In the genomic region with DNA sequence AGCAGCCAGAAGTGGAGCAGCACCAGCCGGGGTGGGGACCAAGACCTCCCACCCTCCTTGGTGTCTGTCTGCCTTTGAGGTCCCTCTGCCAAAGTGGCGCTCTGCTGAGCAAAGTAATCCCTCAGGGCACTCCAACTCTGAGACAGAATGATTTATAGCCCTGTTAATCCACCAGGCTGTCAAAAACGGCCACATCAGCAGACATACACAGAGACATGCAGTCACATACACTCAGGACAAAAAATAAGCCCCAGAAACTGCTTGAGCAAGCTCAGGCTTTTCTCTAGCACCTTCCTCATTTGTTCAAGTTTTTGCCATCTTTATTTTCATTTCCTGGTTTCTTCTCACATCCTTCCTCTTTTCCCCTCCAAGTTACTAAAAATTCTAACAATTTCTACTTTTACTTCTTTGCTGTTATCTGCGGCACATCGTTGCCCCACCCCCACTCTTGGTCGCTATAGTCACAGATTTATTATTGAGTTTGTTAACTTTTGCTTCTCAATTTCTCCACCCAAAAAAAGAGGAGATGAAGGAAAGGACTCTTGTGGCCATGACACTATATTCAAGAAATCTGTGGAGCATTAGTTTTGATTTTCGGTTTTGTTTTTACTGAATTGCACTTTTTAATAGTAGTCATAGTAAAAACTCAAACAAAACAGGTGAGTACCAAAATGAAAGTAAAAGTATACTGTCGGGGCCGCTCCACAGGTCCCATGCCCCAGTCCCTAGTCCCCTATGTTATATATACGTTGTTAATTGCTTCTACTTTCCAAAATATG, we compare ENCODE assay signal across 8 cellular contexts. TPM values are rescaled to one million over a fixed set of nuclear protein-coding genes. Genes with fewer than 3 reads are reported as not detected.
DNase-seq lines count a peak whose midpoint lies in the region; ATAC-seq, FAIRE-seq and TF ChIP-seq lines count a peak whose summit lies in the region.

No MANE protein-coding gene starts in this region.

- WGBS in hepatocyte (ENCODE audit: low lambda C conversion rate, missing lambda C conversion rate): 48% methylated on average over 10 of the region's 10 CpGs
- WGBS in upper lobe of left lung, 2 donors: 24 to 28% methylated on average over 10 of the region's 10 CpGs

- no peak for TF ChIP-seq POLR2A in upper lobe of left lung (IDR thresholded peaks at IDR 0.05)

- no peaks in the 10 kb centered on the region for H3K9me3 ChIP-seq in WERI-Rb-1 (ENCODE audit: severe bottlenecking)
- no peaks in the 10 kb centered on the region for H3K9me3 ChIP-seq in hepatocyte (ENCODE audit: low read depth)
- H3K9me3 ChIP-seq in upper lobe of left lung: no peaks in the 10 kb centered on the region

- H3K79me2 ChIP-seq in hepatocyte: no peaks in the 10 kb centered on the region

- H2AFZ ChIP-seq in hepatocyte: no peak overlapping the region

- no peak for DNase-seq in GM18507 (ENCODE audit: extremely low spot score, insufficient read length, low read depth)
- DNase-seq in LNCaP clone FGC (ENCODE audit: low read depth): no peak
- DNase-seq in WERI-Rb-1: peak; percentile 47
- DNase-seq in hepatocyte (ENCODE audit: low spot score): peak; percentile 28
- no peak for DNase-seq in upper lobe of left lung
- no peak for DNase-seq in H7
- no peak for DNase-seq in dedifferentiated amniotic fluid mesenchymal stem cell (ENCODE audit: extremely low spot score)

- no peak for TF ChIP-seq EP300 in upper lobe of left lung (IDR thresholded peaks at IDR 0.05)

- peaks cover 18% of the 10 kb centered on the region for H3K27me3 ChIP-seq in WERI-Rb-1 (ENCODE audit: insufficient read depth, low read depth, severe bottlenecking)
- no peaks in the 10 kb centered on the region for H3K27me3 ChIP-seq in hepatocyte
- no peaks in the 10 kb centered on the region for H3K27me3 ChIP-seq in upper lobe of left lung
- no peaks in the 10 kb centered on the region for H3K27me3 ChIP-seq in H7 (ENCODE audit: control insufficient read depth, insufficient read depth, low read length)

- H3K4me3 ChIP-seq in LNCaP clone FGC (ENCODE audit: low read depth, low read length): peak overlapping the region; percentile 43
- no peak overlapping the region for H3K4me3 ChIP-seq in WERI-Rb-1 (ENCODE audit: low read depth, low read length)
- no peak overlapping the region for H3K4me3 ChIP-seq in hepatocyte
- peak overlapping the region in 3 of 4 donors; percentile 26 to 42 (median 40) for H3K4me3 ChIP-seq in upper lobe of left lung
- H3K4me3 ChIP-seq in H7 (ENCODE audit: insufficient read depth, low read depth, low read length): no peak overlapping the region

- H3K9me2 ChIP-seq in hepatocyte (replicated peaks; ENCODE audit: insufficient read depth): no peaks in the 10 kb centered on the region

- peak; percentile 89 for FAIRE-seq in GM18507 (lab: Jason Lieb, UNC)

- peak; percentile 61 for ATAC-seq in GM21786 (IDR thresholded peaks at IDR 0.05; ENCODE audit: unreplicated experiment)
- peak; percentile 51 to 79 for ATAC-seq in upper lobe of left lung (ENCODE audit: low FRiP score in 2 of 2)

- no peak overlapping the region for H3K27ac ChIP-seq in WERI-Rb-1
- H3K27ac ChIP-seq in hepatocyte: peak overlapping the region; percentile 23
- peak overlapping the region; percentile 74 to 84 (median 80) for H3K27ac ChIP-seq in upper lobe of left lung

- peaks cover 12% of the 10 kb centered on the region for H3K4me1 ChIP-seq in hepatocyte (ENCODE audit: insufficient read depth)
- H3K4me1 ChIP-seq in upper lobe of left lung: peaks cover 46 to 57% (median 49%) of the 10 kb centered on the region in 4 donors

- TF ChIP-seq CTCF in LNCaP clone FGC (IDR thresholded peaks at IDR 0.05; ENCODE audit: control insufficient read depth, extremely low read depth, insufficient read depth) (no peak), WERI-Rb-1 (IDR thresholded peaks at IDR 0.05; ENCODE audit: low read depth, low read length) (no peak), hepatocyte (IDR thresholded peaks at IDR 0.05; ENCODE audit: poor library complexity) (no peak), upper lobe of left lung (IDR thresholded peaks at IDR 0.05) (no peak)

- H3K4me2 ChIP-seq in hepatocyte: peak overlapping the region; percentile 66

- H4K20me1 ChIP-seq in hepatocyte (ENCODE audit: insufficient read depth, poor library complexity, severe bottlenecking): no peaks in the 10 kb centered on the region

- H3K36me3 ChIP-seq in WERI-Rb-1 (no peaks in the 10 kb centered on the region), hepatocyte (replicated peaks; ENCODE audit: insufficient read depth, low read depth) (no peaks in the 10 kb centered on the region), upper lobe of left lung (no peaks in the 10 kb centered on the region), H7 (replicated peaks; ENCODE audit: control insufficient read depth, insufficient read depth, low read length) (no peaks in the 10 kb centered on the region)

RNA-seq across cellular contexts. Expression of gene ADRB2, which starts 17.4 kb away (rescaled TPM):
- total RNA-seq in hepatocyte (0.60 and 0.63 TPM in 2 replicates), upper lobe of left lung (10 to 100 TPM; 22.4 to 77.4 (median 34.2) TPM)
- 1.1 and 1.8 TPM in 2 replicates for polyA plus RNA-seq in hepatocyte
- 0.17 and 0.18 TPM in 2 replicates for total RNA-seq in H7 (2014; rRNA removed; shearing (Covaris generic))

Comparison
In these comparisons a context has a peak if more than half of its experiments do, and no peak if none do; other contexts are left out.
1. DNase-seq: peak in WERI-Rb-1 (single experiment) and hepatocyte (single experiment); none in GM18507 (single experiment), LNCaP clone FGC (single experiment), upper lobe of left lung (0 of 2), H7 (single experiment) and dedifferentiated amniotic fluid mesenchymal stem cell (single experiment).
2. H3K4me3 ChIP-seq: peak in LNCaP clone FGC (single experiment) and upper lobe of left lung (3 of 4); none in WERI-Rb-1 (single experiment), hepatocyte (single experiment) and H7 (single experiment).
3. RNA of gene ADRB2, which starts 17.4 kb away (total RNA-seq): 22.4 to 77.4 TPM in upper lobe of left lung; 0.60 to 0.63 TPM in hepatocyte and 0.17 to 0.18 TPM in H7; every median in the first group is over 10 times any median in the second.